Comparison of ENCODE assay signal across 22 cellular contexts in the genomic region with DNA sequence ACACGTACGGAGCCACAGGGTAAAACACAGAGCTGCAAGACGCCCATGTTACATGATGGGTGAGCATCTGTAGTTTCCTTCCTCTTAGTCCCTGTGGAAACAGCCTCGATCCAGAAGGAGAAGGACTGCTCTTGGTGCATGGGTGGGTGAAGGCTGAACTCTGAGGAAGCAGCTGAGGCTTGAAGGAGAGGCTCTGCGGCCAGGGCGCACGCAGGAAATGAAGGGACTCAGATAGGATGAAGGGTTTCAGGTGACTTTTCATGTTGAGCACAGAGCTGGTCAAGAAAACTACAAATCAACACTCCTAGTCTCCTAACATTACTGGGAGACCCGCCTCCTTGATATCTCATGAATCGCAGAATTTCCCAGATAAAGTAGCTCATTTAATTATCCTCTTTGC.
A peak's percentile ranks its signal among the peaks of the same experiment; 100 is the strongest.
DNase-seq lines count a peak whose midpoint lies in the region; ATAC-seq and TF ChIP-seq lines count a peak whose summit lies in the region.
"Had no signal": no experiment of that assay in that cellular context is flagged by ENCODE, and none has a peak within 500 bp of the region (broad histone marks: within the 10 kb centered on the region; RNA-seq: fewer than 3 reads in every experiment).

No MANE protein-coding gene starts in this region.

- H3K36me3 Mint-ChIP-seq in WTC11 = no peaks in the 10 kb centered on the region
- H3K36me3 Mint-ChIP-seq: CD8-positive, alpha-beta memory T cell had no signal

- DNase-seq in WTC11 (ENCODE audit: low spot score) (no peak), medulla oblongata (ENCODE audit: extremely low spot score) (peak; percentile 0), posterior vena cava (ENCODE audit: low spot score) (peak; percentile 28), OCI-M2 (lab: John Stamatoyannopoulos, UW; ENCODE audit: unreplicated experiment) (no peak), ureter (ENCODE audit: low spot score) (no peak)
- DNase-seq in activated naive CD4-positive, alpha-beta T cell treated with Interleukin-2 at 50 U/mL for 16 hours = no peak
- DNase-seq: ACHN; C1 segment of cervical spinal cord; Calu3; CD8-positive, alpha-beta memory T cell; H9; HFFc6; MG63; NCI-H1417; NCI-H1694 treated with DMSO at 0.1 percent for 48 hours; NCI-H2081 treated with DMSO at 0.1 percent for 48 hours; NCI-H2171 treated with DMSO at 0.1 percent for 48 hours; NCI-H526; PC-3; Right ventricle myocardium superior had no signal

- ATAC-seq in WTC11 (no peak), HG03095 (IDR thresholded peaks at IDR 0.05; ENCODE audit: unreplicated experiment) (no peak)
- ATAC-seq: K562, PC-3 had no signal

- CTCF ChIA-PET in WTC11 (lab: Charles Lee) = interaction anchor here (0.7 to 1.6 kb wide), 8 partner anchors 13 to 202 kb away, joined by 3 to 8 read pairs (median 3); no protein-coding TSS in a partner anchor

- H3K27ac Mint-ChIP-seq in WTC11 = peak overlapping the region; percentile 6; the same call in 1 of the 2 replicates
- H3K27ac Mint-ChIP-seq: HFFc6 had no signal

- H3K4me3 Mint-ChIP-seq in WTC11 = no peak overlapping the region
- H3K4me3 Mint-ChIP-seq: H9, HFFc6 had no signal

- intact Hi-C loops in posterior vena cava (cut with DNase I) = no loop called here

- H3K9me3 Mint-ChIP-seq in WTC11 = no peaks in the 10 kb centered on the region
- H3K9me3 Mint-ChIP-seq: CD8-positive, alpha-beta memory T cell; H9 had no signal

- TF ChIP-seq CTCF in WTC11 (IDR thresholded peaks at IDR 0.05) = no peak

- POLR2A ChIA-PET in WTC11 (lab: Charles Lee) = no interaction called here

- peaks cover 16% of the 10 kb centered on the region for H3K4me1 Mint-ChIP-seq in WTC11

- no peaks in the 10 kb centered on the region for H3K27me3 Mint-ChIP-seq in WTC11 (ENCODE audit: low read depth)

TF ChIP-seq in WTC11, 78 proteins besides CTCF, POLR2A, EP300 and RAD21 (continues in another document):
- TF ChIP-seq SP1 (CRISPR knock-in tag; conservative IDR thresholded peaks at IDR 0.05) = no peak
- TF ChIP-seq, protein P1, sequence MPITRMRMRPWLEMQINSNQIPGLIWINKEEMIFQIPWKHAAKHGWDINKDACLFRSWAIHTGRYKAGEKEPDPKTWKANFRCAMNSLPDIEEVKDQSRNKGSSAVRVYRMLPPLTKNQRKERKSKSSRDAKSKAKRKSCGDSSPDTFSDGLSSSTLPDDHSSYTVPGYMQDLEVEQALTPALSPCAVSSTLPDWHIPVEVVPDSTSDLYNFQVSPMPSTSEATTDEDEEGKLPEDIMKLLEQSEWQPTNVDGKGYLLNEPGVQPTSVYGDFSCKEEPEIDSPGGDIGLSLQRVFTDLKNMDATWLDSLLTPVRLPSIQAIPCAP (CRISPR knock-in tag; IDR thresholded peaks at IDR 0.05) = no peak
- TF ChIP-seq, protein P2, sequence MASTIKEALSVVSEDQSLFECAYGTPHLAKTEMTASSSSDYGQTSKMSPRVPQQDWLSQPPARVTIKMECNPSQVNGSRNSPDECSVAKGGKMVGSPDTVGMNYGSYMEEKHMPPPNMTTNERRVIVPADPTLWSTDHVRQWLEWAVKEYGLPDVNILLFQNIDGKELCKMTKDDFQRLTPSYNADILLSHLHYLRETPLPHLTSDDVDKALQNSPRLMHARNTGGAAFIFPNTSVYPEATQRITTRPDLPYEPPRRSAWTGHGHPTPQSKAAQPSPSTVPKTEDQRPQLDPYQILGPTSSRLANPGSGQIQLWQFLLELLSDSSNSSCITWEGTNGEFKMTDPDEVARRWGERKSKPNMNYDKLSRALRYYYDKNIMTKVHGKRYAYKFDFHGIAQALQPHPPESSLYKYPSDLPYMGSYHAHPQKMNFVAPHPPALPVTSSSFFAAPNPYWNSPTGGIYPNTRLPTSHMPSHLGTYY (CRISPR knock-in tag; IDR thresholded peaks at IDR 0.05) = no peak
- TF ChIP-seq, protein P3, sequence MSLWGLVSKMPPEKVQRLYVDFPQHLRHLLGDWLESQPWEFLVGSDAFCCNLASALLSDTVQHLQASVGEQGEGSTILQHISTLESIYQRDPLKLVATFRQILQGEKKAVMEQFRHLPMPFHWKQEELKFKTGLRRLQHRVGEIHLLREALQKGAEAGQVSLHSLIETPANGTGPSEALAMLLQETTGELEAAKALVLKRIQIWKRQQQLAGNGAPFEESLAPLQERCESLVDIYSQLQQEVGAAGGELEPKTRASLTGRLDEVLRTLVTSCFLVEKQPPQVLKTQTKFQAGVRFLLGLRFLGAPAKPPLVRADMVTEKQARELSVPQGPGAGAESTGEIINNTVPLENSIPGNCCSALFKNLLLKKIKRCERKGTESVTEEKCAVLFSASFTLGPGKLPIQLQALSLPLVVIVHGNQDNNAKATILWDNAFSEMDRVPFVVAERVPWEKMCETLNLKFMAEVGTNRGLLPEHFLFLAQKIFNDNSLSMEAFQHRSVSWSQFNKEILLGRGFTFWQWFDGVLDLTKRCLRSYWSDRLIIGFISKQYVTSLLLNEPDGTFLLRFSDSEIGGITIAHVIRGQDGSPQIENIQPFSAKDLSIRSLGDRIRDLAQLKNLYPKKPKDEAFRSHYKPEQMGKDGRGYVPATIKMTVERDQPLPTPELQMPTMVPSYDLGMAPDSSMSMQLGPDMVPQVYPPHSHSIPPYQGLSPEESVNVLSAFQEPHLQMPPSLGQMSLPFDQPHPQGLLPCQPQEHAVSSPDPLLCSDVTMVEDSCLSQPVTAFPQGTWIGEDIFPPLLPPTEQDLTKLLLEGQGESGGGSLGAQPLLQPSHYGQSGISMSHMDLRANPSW (CRISPR knock-in tag; conservative IDR thresholded peaks at IDR 0.05; ENCODE audit: low read depth) = no peak
- no peak for TF ChIP-seq TCF7 (CRISPR knock-in tag; IDR thresholded peaks at IDR 0.05; ENCODE audit: low read depth)
- TF ChIP-seq SOX15 (CRISPR knock-in tag; IDR thresholded peaks at IDR 0.05) = no peak
- TF ChIP-seq, protein P4, sequence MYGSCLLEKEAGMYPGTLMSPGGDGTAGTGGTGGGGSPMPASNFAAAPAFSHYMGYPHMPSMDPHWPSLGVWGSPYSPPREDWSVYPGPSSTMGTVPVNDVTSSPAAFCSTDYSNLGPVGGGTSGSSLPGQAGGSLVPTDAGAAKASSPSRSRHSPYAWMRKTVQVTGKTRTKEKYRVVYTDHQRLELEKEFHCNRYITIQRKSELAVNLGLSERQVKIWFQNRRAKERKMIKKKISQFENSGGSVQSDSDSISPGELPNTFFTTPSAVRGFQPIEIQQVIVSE (CRISPR knock-in tag; IDR thresholded peaks at IDR 0.05; ENCODE audit: borderline replicate concordance) = no peak
- TF ChIP-seq, protein P5, sequence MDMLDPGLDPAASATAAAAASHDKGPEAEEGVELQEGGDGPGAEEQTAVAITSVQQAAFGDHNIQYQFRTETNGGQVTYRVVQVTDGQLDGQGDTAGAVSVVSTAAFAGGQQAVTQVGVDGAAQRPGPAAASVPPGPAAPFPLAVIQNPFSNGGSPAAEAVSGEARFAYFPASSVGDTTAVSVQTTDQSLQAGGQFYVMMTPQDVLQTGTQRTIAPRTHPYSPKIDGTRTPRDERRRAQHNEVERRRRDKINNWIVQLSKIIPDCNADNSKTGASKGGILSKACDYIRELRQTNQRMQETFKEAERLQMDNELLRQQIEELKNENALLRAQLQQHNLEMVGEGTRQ (CRISPR knock-in tag; IDR thresholded peaks at IDR 0.05) = no peak
- TF ChIP-seq, protein P6, sequence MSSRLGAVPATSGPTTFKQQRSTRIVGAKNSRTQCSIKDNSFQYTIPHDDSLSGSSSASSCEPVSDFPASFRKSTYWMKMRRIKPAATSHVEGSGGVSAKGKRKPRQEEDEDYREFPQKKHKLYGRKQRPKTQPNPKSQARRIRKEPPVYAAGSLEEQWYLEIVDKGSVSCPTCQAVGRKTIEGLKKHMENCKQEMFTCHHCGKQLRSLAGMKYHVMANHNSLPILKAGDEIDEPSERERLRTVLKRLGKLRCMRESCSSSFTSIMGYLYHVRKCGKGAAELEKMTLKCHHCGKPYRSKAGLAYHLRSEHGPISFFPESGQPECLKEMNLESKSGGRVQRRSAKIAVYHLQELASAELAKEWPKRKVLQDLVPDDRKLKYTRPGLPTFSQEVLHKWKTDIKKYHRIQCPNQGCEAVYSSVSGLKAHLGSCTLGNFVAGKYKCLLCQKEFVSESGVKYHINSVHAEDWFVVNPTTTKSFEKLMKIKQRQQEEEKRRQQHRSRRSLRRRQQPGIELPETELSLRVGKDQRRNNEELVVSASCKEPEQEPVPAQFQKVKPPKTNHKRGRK (CRISPR knock-in tag; IDR thresholded peaks at IDR 0.05; ENCODE audit: borderline replicate concordance) = no peak
- TF ChIP-seq ZNF416 (CRISPR knock-in tag; IDR thresholded peaks at IDR 0.05) = no peak
- TF ChIP-seq, protein P7, sequence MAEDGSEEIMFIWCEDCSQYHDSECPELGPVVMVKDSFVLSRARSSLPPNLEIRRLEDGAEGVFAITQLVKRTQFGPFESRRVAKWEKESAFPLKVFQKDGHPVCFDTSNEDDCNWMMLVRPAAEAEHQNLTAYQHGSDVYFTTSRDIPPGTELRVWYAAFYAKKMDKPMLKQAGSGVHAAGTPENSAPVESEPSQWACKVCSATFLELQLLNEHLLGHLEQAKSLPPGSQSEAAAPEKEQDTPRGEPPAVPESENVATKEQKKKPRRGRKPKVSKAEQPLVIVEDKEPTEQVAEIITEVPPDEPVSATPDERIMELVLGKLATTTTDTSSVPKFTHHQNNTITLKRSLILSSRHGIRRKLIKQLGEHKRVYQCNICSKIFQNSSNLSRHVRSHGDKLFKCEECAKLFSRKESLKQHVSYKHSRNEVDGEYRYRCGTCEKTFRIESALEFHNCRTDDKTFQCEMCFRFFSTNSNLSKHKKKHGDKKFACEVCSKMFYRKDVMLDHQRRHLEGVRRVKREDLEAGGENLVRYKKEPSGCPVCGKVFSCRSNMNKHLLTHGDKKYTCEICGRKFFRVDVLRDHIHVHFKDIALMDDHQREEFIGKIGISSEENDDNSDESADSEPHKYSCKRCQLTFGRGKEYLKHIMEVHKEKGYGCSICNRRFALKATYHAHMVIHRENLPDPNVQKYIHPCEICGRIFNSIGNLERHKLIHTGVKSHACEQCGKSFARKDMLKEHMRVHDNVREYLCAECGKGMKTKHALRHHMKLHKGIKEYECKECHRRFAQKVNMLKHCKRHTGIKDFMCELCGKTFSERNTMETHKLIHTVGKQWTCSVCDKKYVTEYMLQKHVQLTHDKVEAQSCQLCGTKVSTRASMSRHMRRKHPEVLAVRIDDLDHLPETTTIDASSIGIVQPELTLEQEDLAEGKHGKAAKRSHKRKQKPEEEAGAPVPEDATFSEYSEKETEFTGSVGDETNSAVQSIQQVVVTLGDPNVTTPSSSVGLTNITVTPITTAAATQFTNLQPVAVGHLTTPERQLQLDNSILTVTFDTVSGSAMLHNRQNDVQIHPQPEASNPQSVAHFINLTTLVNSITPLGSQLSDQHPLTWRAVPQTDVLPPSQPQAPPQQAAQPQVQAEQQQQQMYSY (CRISPR knock-in tag; IDR thresholded peaks at IDR 0.05) = no peak
- TF ChIP-seq ZNF671 (CRISPR knock-in tag; IDR thresholded peaks at IDR 0.05) = no peak
- TF ChIP-seq ZNF138 (CRISPR knock-in tag; conservative IDR thresholded peaks at IDR 0.05) = no peak
- no peak for TF ChIP-seq PRRX2 (CRISPR knock-in tag; IDR thresholded peaks at IDR 0.05)

Comparison
In these comparisons a context has a peak if more than half of its experiments do, and no peak if none do; other contexts are left out.
1. DNase-seq: peak in medulla oblongata (single experiment) and posterior vena cava (single experiment); none in WTC11 (single experiment), OCI-M2 (single experiment), activated naive CD4-positive, alpha-beta T cell treated with Interleukin-2 at 50 U/mL for 16 hours (single experiment) and ureter (single experiment).